ENCODE assay signal across 8 cellular contexts in genomic region chr3:12194209-12194608, GRCh38. TPM values are rescaled to one million over a fixed set of nuclear protein-coding genes. Genes with fewer than 3 reads are reported as not detected.
DNase-seq lines count a peak whose midpoint lies in the region; ATAC-seq and TF ChIP-seq lines count a peak whose summit lies in the region.

No MANE protein-coding gene starts in this region.

- no peaks in the 10 kb centered on the region for H3K27me3 ChIP-seq in KMS-11 (ENCODE audit: insufficient read depth, low read depth)
- H3K27me3 ChIP-seq in mesenchymal stem cell (ENCODE audit: control insufficient read depth in 1 of 2, insufficient read depth in 1 of 2, low read length in 2 of 2): no peaks in the 10 kb centered on the region

- no peak overlapping the region for H4K8ac ChIP-seq in mesenchymal stem cell (ENCODE audit: low read length)

- H3K27ac ChIP-seq in KMS-11: peak overlapping the region; percentile 20; the same call in 1 of the 2 replicates
- peak overlapping the region; percentile 92 for H3K27ac ChIP-seq in mesenchymal stem cell (ENCODE audit: low read length, poor library complexity, severe bottlenecking)

- H3K4me1 ChIP-seq in KMS-11 (ENCODE audit: low read depth, poor library complexity, severe bottlenecking) (peaks cover 39% of the 10 kb centered on the region), mesenchymal stem cell (ENCODE audit: control insufficient read depth, insufficient read depth, low read depth, low read length) (peaks cover 6% of the 10 kb centered on the region)

- POLR2A ChIA-PET in AG04449 (lab: Yijun Ruan, JAX): no interaction called here

- no peaks in the 10 kb centered on the region for H3K9me3 ChIP-seq in mesenchymal stem cell (ENCODE audit: control insufficient read depth, low read length)

- ATAC-seq in GM18909 (IDR thresholded peaks at IDR 0.05; ENCODE audit: poor library complexity, unreplicated experiment) (peak; percentile 40), HG02970 (IDR thresholded peaks at IDR 0.05; ENCODE audit: low FRiP score, unreplicated experiment) (no peak)

- in situ Hi-C loops in astrocyte of the cerebellum (cut with HindIII; ENCODE audit: low sequenced_read_pairs): no loop called here

- no peak overlapping the region for H2BK120ac ChIP-seq in mesenchymal stem cell (ENCODE audit: low read depth, low read length)

- no peak overlapping the region for H3K14ac ChIP-seq in mesenchymal stem cell (ENCODE audit: low read length in 2 of 2)

- DNase-seq in AG04449 (ENCODE audit: low read depth, low spot score): peak; percentile 71
- peak; percentile 74 for DNase-seq in astrocyte of the cerebellum (ENCODE audit: low read depth)
- DNase-seq in mesenchymal stem cell: peak; percentile 91
- DNase-seq in SK-N-DZ (ENCODE audit: low spot score): no peak
- no peak for DNase-seq in NCI-H510A (lab: John Stamatoyannopoulos, UW)

- CTCF ChIA-PET in AG04449 (lab: Yijun Ruan, JAX): interaction anchor here (2.3 to 11.9 kb wide), 2 partner anchors 17 to 285 kb away, joined by 14 to 124 read pairs; no protein-coding TSS in a partner anchor

- no peak overlapping the region for H2BK15ac ChIP-seq in mesenchymal stem cell (ENCODE audit: low read depth, poor library complexity, severe bottlenecking)

- H3K18ac ChIP-seq in mesenchymal stem cell (ENCODE audit: low read depth in 1 of 2, low read length in 2 of 2): no peak overlapping the region

- H3K79me1 ChIP-seq in mesenchymal stem cell (replicated peaks; ENCODE audit: low read length, poor library complexity, severe bottlenecking): no peaks in the 10 kb centered on the region

- no peak overlapping the region for H2BK12ac ChIP-seq in mesenchymal stem cell (ENCODE audit: low read length in 2 of 2)

- H3K79me2 ChIP-seq in KMS-11 (ENCODE audit: insufficient read depth, low read depth): no peaks in the 10 kb centered on the region

- H3K4me3 ChIP-seq in AG04449 (ENCODE audit: low read depth, low read length) (no peak overlapping the region), KMS-11 (IDR thresholded peaks at IDR 0.05; ENCODE audit: insufficient read depth, low read depth, low read length) (no peak overlapping the region), astrocyte of the cerebellum (ENCODE audit: low read depth, low read length) (no peak overlapping the region), mesenchymal stem cell (ENCODE audit: insufficient read depth in 1 of 2, low read depth in 1 of 2, low read length in 2 of 2) (peak overlapping the region in 1 of 2 experiments; percentile 22)

- TF ChIP-seq CTCF in AG04449 (IDR thresholded peaks at IDR 0.05; ENCODE audit: insufficient read depth, low read length, missing control alignments) (no peak), KMS-11 (conservative IDR thresholded peaks at IDR 0.05; ENCODE audit: low read depth, low read length) (no peak), astrocyte of the cerebellum (IDR thresholded peaks at IDR 0.05; ENCODE audit: low read depth, low read length, missing control alignments) (no peak)

- H3K9ac ChIP-seq in KMS-11: no peak overlapping the region
- peak overlapping the region; percentile 81 for H3K9ac ChIP-seq in mesenchymal stem cell (ENCODE audit: low read length)

- peak overlapping the region; percentile 51; the same call in 1 of the 2 replicates for H3K4me2 ChIP-seq in KMS-11
- no peak overlapping the region for H3K4me2 ChIP-seq in mesenchymal stem cell (ENCODE audit: low read length, poor library complexity, severe bottlenecking)

- WGBS in mesenchymal stem cell: 17% methylated on average over 3 of the region's 3 CpGs

- H3K4ac ChIP-seq in mesenchymal stem cell (ENCODE audit: low read depth in 1 of 2, low read length in 2 of 2): no peak overlapping the region

- no peak overlapping the region for H2AK5ac ChIP-seq in mesenchymal stem cell (ENCODE audit: low read length, severe bottlenecking)

- H3K23ac ChIP-seq in mesenchymal stem cell (ENCODE audit: low read length in 2 of 2): no peak overlapping the region

- no peak overlapping the region for H2BK5ac ChIP-seq in mesenchymal stem cell (ENCODE audit: low read depth, low read length, poor library complexity, severe bottlenecking)

- no peak overlapping the region for H2AFZ ChIP-seq in KMS-11 (ENCODE audit: low read depth)
- no peak overlapping the region for H2AFZ ChIP-seq in mesenchymal stem cell (ENCODE audit: low read depth, low read length)

- no peaks in the 10 kb centered on the region for H4K20me1 ChIP-seq in KMS-11 (ENCODE audit: insufficient read depth)

- H4K91ac ChIP-seq in mesenchymal stem cell (ENCODE audit: low read length): no peak overlapping the region

- H3K36me3 ChIP-seq in KMS-11 (ENCODE audit: insufficient read depth) (no peaks in the 10 kb centered on the region), mesenchymal stem cell (ENCODE audit: control insufficient read depth in 1 of 2, insufficient read depth in 2 of 2, low read depth in 1 of 2, low read length in 2 of 2) (no peaks in the 10 kb centered on the region)

RNA-seq across cellular contexts. Expression of gene TIMP4, which starts 35.5 kb away (rescaled TPM):
- 6.6 TPM for polyA plus RNA-seq in mesenchymal stem cell (2013, experiment 1 of 2)
- 6.6 TPM for polyA plus RNA-seq in mesenchymal stem cell (2013, experiment 2 of 2)
- not detected in 2 replicates for polyA plus RNA-seq in SK-N-DZ (2014; cell fraction: cytosol; rRNA removed)
- not detected in 2 replicates for polyA plus RNA-seq in SK-N-DZ (2014; cell fraction: nucleus; rRNA removed)

Comparison
In these comparisons a context has a peak if more than half of its experiments do, and no peak if none do; other contexts are left out.
1. DNase-seq: peak in AG04449 (single experiment), astrocyte of the cerebellum (single experiment) and mesenchymal stem cell (single experiment); none in SK-N-DZ (single experiment) and NCI-H510A (single experiment).